ENCODE assay signal across 12 cellular contexts in genomic region chr1:61142726-61143500, GRCh38.
DNase-seq lines count a peak whose midpoint lies in the region; ATAC-seq and TF ChIP-seq lines count a peak whose summit lies in the region.
"Had no signal": no experiment of that assay in that cellular context is flagged by ENCODE, and none has a peak within 500 bp of the region (broad histone marks: within the 10 kb centered on the region; RNA-seq: fewer than 3 reads in every experiment).

No MANE protein-coding gene starts in this region.

- H2BK5ac ChIP-seq in mesendoderm (ENCODE audit: low read length), result no peak overlapping the region

- H2BK15ac ChIP-seq in mesendoderm (replicated peaks; ENCODE audit: low read depth), result no peak overlapping the region

- H3K18ac ChIP-seq in mesendoderm (ENCODE audit: low read length), result no peak overlapping the region

- H3K4me3 ChIP-seq in RWPE2 (ENCODE audit: severe bottlenecking), result no peak overlapping the region
- H3K4me3 ChIP-seq in thoracic aorta, result peak overlapping the region; percentile 5
- H3K4me3 ChIP-seq in Peyer's patch, result no peak overlapping the region
- no peak overlapping the region for H3K4me3 ChIP-seq in mesendoderm (ENCODE audit: low read length)
- H3K4me3 ChIP-seq: esophagus muscularis mucosa had no signal

- ATAC-seq in RWPE2 (ENCODE audit: low read depth) (peak; percentile 37; the same call in 2 of the 3 replicates), foreskin keratinocyte (peak; percentile 58), thoracic aorta (ENCODE audit: insufficient number of reproducible peaks, low FRiP score, low read depth) (no peak)
- no peak for ATAC-seq in natural killer cell treated with Interleukin-12 subunit alpha and Interleukin-12 subunit beta and Interleukin-15 and Interleukin-18, amount 100 ng/mL, for 72 hours

- H3K9me3 Mint-ChIP-seq in natural killer cell treated with Interleukin-12 subunit alpha and Interleukin-12 subunit beta and Interleukin-15 and Interleukin-18, amount 100 ng/mL, for 72 hours, result no peaks in the 10 kb centered on the region
- H3K9me3 Mint-ChIP-seq: T-helper 1 cell treated with Interleukin-12 subunit alpha and Interleukin-12 subunit beta and Interleukin-4 antibody, amounts not matched to agents 30 μg/mL and 1 μg/mL, for 36 hours had no signal

- H3K36me3 Mint-ChIP-seq in natural killer cell treated with Interleukin-12 subunit alpha and Interleukin-12 subunit beta and Interleukin-15 and Interleukin-18, amount 100 ng/mL, for 72 hours, result no peaks in the 10 kb centered on the region

- H2AK5ac ChIP-seq in mesendoderm (ENCODE audit: low read length), result no peak overlapping the region

- H4K5ac ChIP-seq in mesendoderm (ENCODE audit: low read length), result no peak overlapping the region

- H2BK120ac ChIP-seq in mesendoderm (ENCODE audit: low read depth, low read length), result no peak overlapping the region

- H3K27ac ChIP-seq in RWPE2 (ENCODE audit: poor library complexity, severe bottlenecking), result peak overlapping the region; percentile 93
- peak overlapping the region; percentile 62 for H3K27ac ChIP-seq in foreskin keratinocyte
- H3K27ac ChIP-seq in thoracic aorta, result peak overlapping the region; percentile 77 to 80
- no peak overlapping the region for H3K27ac ChIP-seq in Peyer's patch
- H3K27ac ChIP-seq in mesendoderm (ENCODE audit: low read depth, low read length), result no peak overlapping the region

- no peak for TF ChIP-seq CTCF in RWPE2 (IDR thresholded peaks at IDR 0.05; ENCODE audit: poor library complexity, severe bottlenecking)
- no peak for TF ChIP-seq CTCF in foreskin keratinocyte (conservative IDR thresholded peaks at IDR 0.05)
- TF ChIP-seq CTCF in thoracic aorta (IDR thresholded peaks at IDR 0.05), result no peak
- no peak for TF ChIP-seq CTCF in Peyer's patch (IDR thresholded peaks at IDR 0.05)

- H4K8ac ChIP-seq in mesendoderm (ENCODE audit: low read depth, low read length), result no peak overlapping the region

- no peak overlapping the region for H3K4me2 ChIP-seq in mesendoderm (ENCODE audit: low read length)

- H3K27ac Mint-ChIP-seq in natural killer cell treated with Interleukin-12 subunit alpha and Interleukin-12 subunit beta and Interleukin-15 and Interleukin-18, amount 100 ng/mL, for 72 hours, result no peak overlapping the region
- H3K27ac Mint-ChIP-seq: T-helper 1 cell treated with Interleukin-12 subunit alpha and Interleukin-12 subunit beta and Interleukin-4 antibody, amounts not matched to agents 30 μg/mL and 1 μg/mL, for 36 hours had no signal

- no peaks in the 10 kb centered on the region for H3K79me1 ChIP-seq in mesendoderm (ENCODE audit: low read length)

- H3K4me1 ChIP-seq in RWPE2 (ENCODE audit: insufficient read depth, poor library complexity, severe bottlenecking) (peaks cover 50% of the 10 kb centered on the region), foreskin keratinocyte (peaks cover 21% of the 10 kb centered on the region), thoracic aorta (ENCODE audit: control insufficient read depth in 1 of 2, low read depth in 2 of 2) (peaks cover 34 to 92% of the 10 kb centered on the region in 2 donors), Peyer's patch (peaks cover 0 to 16% (median 0%) of the 10 kb centered on the region in 4 donors), mesendoderm (ENCODE audit: control insufficient read depth, low read depth, low read length) (peaks cover 9% of the 10 kb centered on the region)

- no peak overlapping the region for H3K56ac ChIP-seq in mesendoderm (ENCODE audit: low read length)

- H3K4ac ChIP-seq in mesendoderm (ENCODE audit: low read depth, low read length), result no peak overlapping the region

- no peak overlapping the region for H3K4me3 Mint-ChIP-seq in natural killer cell treated with Interleukin-12 subunit alpha and Interleukin-12 subunit beta and Interleukin-15 and Interleukin-18, amount 100 ng/mL, for 72 hours
- H3K4me3 Mint-ChIP-seq: T-helper 1 cell treated with Interleukin-12 subunit alpha and Interleukin-12 subunit beta and Interleukin-4 antibody, amounts not matched to agents 30 μg/mL and 1 μg/mL, for 36 hours had no signal

- no peak overlapping the region for H3K23ac ChIP-seq in mesendoderm (ENCODE audit: low read length)

- no peaks in the 10 kb centered on the region for H3K79me2 ChIP-seq in mesendoderm (ENCODE audit: control insufficient read depth, insufficient read depth, low read length)

- H3K4me1 Mint-ChIP-seq in natural killer cell treated with Interleukin-12 subunit alpha and Interleukin-12 subunit beta and Interleukin-15 and Interleukin-18, amount 100 ng/mL, for 72 hours (ENCODE audit: low read depth in 2 of 2), result peaks cover 8 to 15% of the 10 kb centered on the region in 2 donors

- H3K36me3 ChIP-seq in RWPE2 (ENCODE audit: low read depth) (0 out of 2 replicates have a peak, but pooled peaks cover 4% of the 10 kb centered on the region), thoracic aorta (no peaks in the 10 kb centered on the region), Peyer's patch (no peaks in the 10 kb centered on the region), mesendoderm (ENCODE audit: control insufficient read depth, insufficient read depth, low read length) (no peaks in the 10 kb centered on the region)
- H3K36me3 ChIP-seq: esophagus muscularis mucosa had no signal

- H3K9me3 ChIP-seq in RWPE2 (ENCODE audit: severe bottlenecking) (no peaks in the 10 kb centered on the region), thoracic aorta (no peaks in the 10 kb centered on the region), Peyer's patch (no peaks in the 10 kb centered on the region)
- H3K9me3 ChIP-seq: esophagus muscularis mucosa had no signal

- no peak for TF ChIP-seq POLR2A in Peyer's patch (IDR thresholded peaks at IDR 0.05)

- H3K9ac ChIP-seq in mesendoderm (ENCODE audit: low read length), result no peak overlapping the region

- no peaks in the 10 kb centered on the region for H3K27me3 ChIP-seq in RWPE2 (ENCODE audit: insufficient read depth, poor library complexity, severe bottlenecking)
- H3K27me3 ChIP-seq in foreskin keratinocyte, result no peaks in the 10 kb centered on the region
- H3K27me3 ChIP-seq in thoracic aorta (replicated peaks; ENCODE audit: insufficient read depth), result no peaks in the 10 kb centered on the region
- H3K27me3 ChIP-seq in Peyer's patch, result no peaks in the 10 kb centered on the region
- no peaks in the 10 kb centered on the region for H3K27me3 ChIP-seq in mesendoderm (ENCODE audit: insufficient read depth, low read length, poor library complexity)
- H3K27me3 ChIP-seq: esophagus muscularis mucosa had no signal

- peak; percentile 70 for DNase-seq in NCI-H1105 (lab: John Stamatoyannopoulos, UW)
- peak; percentile 61 for DNase-seq in RWPE2 (ENCODE audit: low spot score)
- peak; percentile 68 to 75 for DNase-seq in foreskin keratinocyte
- DNase-seq in thoracic aorta (ENCODE audit: low spot score), result no peak
- DNase-seq in Peyer's patch, result no peak
- no peak for DNase-seq in mesendoderm
- no peak for DNase-seq in natural killer cell treated with Interleukin-12 subunit alpha and Interleukin-12 subunit beta and Interleukin-15 and Interleukin-18, amount 100 ng/mL, for 72 hours (ENCODE audit: low spot score)
- DNase-seq: activated CD8-positive, alpha-beta memory T cell treated with anti-CD3 and anti-CD28 coated beads for 24 hours; kidney; NCI-H446 had no signal

- peaks cover 30 to 41% of the 10 kb centered on the region in 2 donors for H3K27me3 Mint-ChIP-seq in natural killer cell treated with Interleukin-12 subunit alpha and Interleukin-12 subunit beta and Interleukin-15 and Interleukin-18, amount 100 ng/mL, for 72 hours

- no CpG with 5 or more reads among the region's 11 CpGs for WGBS in mesendoderm (ENCODE audit: extremely low coverage, insufficient coverage, low lambda C conversion rate)

Comparison
In these comparisons a context has a peak if more than half of its experiments do, and no peak if none do; other contexts are left out.
1. DNase-seq: peak in NCI-H1105 (single experiment), RWPE2 (single experiment) and foreskin keratinocyte (2 of 2); none in thoracic aorta (single experiment), Peyer's patch (0 of 3), mesendoderm (single experiment) and natural killer cell treated with Interleukin-12 subunit alpha and Interleukin-12 subunit beta and Interleukin-15 and Interleukin-18, amount 100 ng/mL, for 72 hours (single experiment).
2. ATAC-seq: peak in RWPE2 (single experiment) and foreskin keratinocyte (single experiment); none in thoracic aorta (single experiment) and natural killer cell treated with Interleukin-12 subunit alpha and Interleukin-12 subunit beta and Interleukin-15 and Interleukin-18, amount 100 ng/mL, for 72 hours (0 of 2).
3. H3K27ac ChIP-seq: peak in RWPE2 (single experiment), foreskin keratinocyte (single experiment) and thoracic aorta (2 of 2); none in Peyer's patch (0 of 4) and mesendoderm (single experiment).